In genomic region chr12:109743076-109743910, GRCh38 we compare ENCODE assay signal across 19 cellular contexts. TPM values are rescaled to one million over a fixed set of nuclear protein-coding genes. Genes with fewer than 3 reads are reported as not detected.
DNase-seq lines count a peak whose midpoint lies in the region; ATAC-seq and TF ChIP-seq lines count a peak whose summit lies in the region.
"Had no signal": no experiment of that assay in that cellular context is flagged by ENCODE, and none has a peak within 500 bp of the region (broad histone marks: within the 10 kb centered on the region; RNA-seq: fewer than 3 reads in every experiment).

No MANE protein-coding gene starts in this region.

- no peaks in the 10 kb centered on the region for H3K36me3 Mint-ChIP-seq in activated naive CD4-positive, alpha-beta T cell treated with anti-CD3 and anti-CD28 coated beads for 36 hours (ENCODE audit: low read depth)
- H3K36me3 Mint-ChIP-seq in glutamatergic neuron (ENCODE audit: unreplicated experiment): no peaks in the 10 kb centered on the region
- no peaks in the 10 kb centered on the region for H3K36me3 Mint-ChIP-seq in stimulated activated memory B cell treated with anti-CD40 and anti-IgM and Interleukin-4, amounts not matched to agents 10 μg/mL and 1 μg/mL and 100 μg/mL, for 72 hours
- H3K36me3 Mint-ChIP-seq: CD4-positive, alpha-beta memory T cell had no signal

- H3K4me1 Mint-ChIP-seq in activated naive CD4-positive, alpha-beta T cell treated with anti-CD3 and anti-CD28 coated beads for 36 hours (ENCODE audit: low read depth): no peaks in the 10 kb centered on the region
- peaks cover 25% of the 10 kb centered on the region for H3K4me1 Mint-ChIP-seq in glutamatergic neuron (ENCODE audit: low read depth, unreplicated experiment)
- H3K4me1 Mint-ChIP-seq in stimulated activated memory B cell treated with anti-CD40 and anti-IgM and Interleukin-4, amounts not matched to agents 10 μg/mL and 1 μg/mL and 100 μg/mL, for 72 hours: no peaks in the 10 kb centered on the region
- H3K4me1 Mint-ChIP-seq: CD4-positive, alpha-beta memory T cell had no signal

- H3K27me3 ChIP-seq in right lobe of liver (no peaks in the 10 kb centered on the region), stomach (no peaks in the 10 kb centered on the region)

- TF ChIP-seq EP300 in stomach (IDR thresholded peaks at IDR 0.05): no peak

- H3K4me3 ChIP-seq in right lobe of liver (no peak overlapping the region), stomach (no peak overlapping the region)
- H3K4me3 ChIP-seq: K562 had no signal

- H3K36me3 ChIP-seq in right lobe of liver (no peaks in the 10 kb centered on the region), stomach (no peaks in the 10 kb centered on the region)

- TF ChIP-seq POLR2A in right lobe of liver (IDR thresholded peaks at IDR 0.05) (no peak), stomach (IDR thresholded peaks at IDR 0.05) (no peak)

- no peak overlapping the region for H3K4me3 Mint-ChIP-seq in activated naive CD4-positive, alpha-beta T cell treated with anti-CD3 and anti-CD28 coated beads for 36 hours
- no peak overlapping the region for H3K4me3 Mint-ChIP-seq in glutamatergic neuron (ENCODE audit: unreplicated experiment)
- H3K4me3 Mint-ChIP-seq in stimulated activated memory B cell treated with anti-CD40 and anti-IgM and Interleukin-4, amounts not matched to agents 10 μg/mL and 1 μg/mL and 100 μg/mL, for 72 hours: no peak overlapping the region
- H3K4me3 Mint-ChIP-seq: CD4-positive, alpha-beta memory T cell had no signal

- peak; percentile 3 for DNase-seq in activated naive CD4-positive, alpha-beta T cell treated with anti-CD3 and anti-CD28 coated beads for 36 hours
- no peak for DNase-seq in activated naive CD4-positive, alpha-beta T cell treated with Interleukin-2 at 50 U/mL for 16 hours
- DNase-seq in glutamatergic neuron (peak; percentile 11), right lobe of liver (peak in 2 of 3 donors; percentile 33), stomach (peak; percentile 17), omental fat pad (ENCODE audit: low spot score) (no peak)
- DNase-seq: ACHN; activated CD8-positive, alpha-beta memory T cell treated with anti-CD3 and anti-CD28 coated beads, Interleukin-2, amount 50 U/mL, for 48 hours; CD4-positive, alpha-beta memory T cell; DMS53; effector memory CD4-positive, alpha-beta T cell; NCI-H2081 treated with DMSO at 0.1 percent for 48 hours; NCI-H526; OCI-M1; T1000 had no signal

- intact Hi-C loops in activated naive CD4-positive, alpha-beta T cell treated with anti-CD3 and anti-CD28 coated beads for 36 hours (cut with micrococcal nuclease): no loop called here
- intact Hi-C loops in right lobe of liver (cut with DNase I): no loop called here
- intact Hi-C loops in stomach (cut with DNase I; ENCODE audit: low total_unique reads): no loop called here

- H3K9me3 ChIP-seq in right lobe of liver (no peaks in the 10 kb centered on the region), stomach (no peaks in the 10 kb centered on the region)

- TF ChIP-seq CTCF in glutamatergic neuron (IDR thresholded peaks at IDR 0.05; ENCODE audit: partially characterized antibody, unreplicated experiment): no peak
- no peak for TF ChIP-seq CTCF in right lobe of liver (IDR thresholded peaks at IDR 0.05)
- no peak for TF ChIP-seq CTCF in stomach (IDR thresholded peaks at IDR 0.05)
- no peak for TF ChIP-seq CTCF in omental fat pad (IDR thresholded peaks at IDR 0.05)

- no peaks in the 10 kb centered on the region for H3K9me3 Mint-ChIP-seq in activated naive CD4-positive, alpha-beta T cell treated with anti-CD3 and anti-CD28 coated beads for 36 hours
- peaks cover 3% of the 10 kb centered on the region for H3K9me3 Mint-ChIP-seq in glutamatergic neuron (ENCODE audit: unreplicated experiment)
- no peaks in the 10 kb centered on the region for H3K9me3 Mint-ChIP-seq in stimulated activated memory B cell treated with anti-CD40 and anti-IgM and Interleukin-4, amounts not matched to agents 10 μg/mL and 1 μg/mL and 100 μg/mL, for 72 hours
- H3K9me3 Mint-ChIP-seq: CD4-positive, alpha-beta memory T cell had no signal

- no peaks in the 10 kb centered on the region for H3K27me3 Mint-ChIP-seq in activated naive CD4-positive, alpha-beta T cell treated with anti-CD3 and anti-CD28 coated beads for 36 hours (ENCODE audit: low read depth)
- H3K27me3 Mint-ChIP-seq in glutamatergic neuron (ENCODE audit: unreplicated experiment): peaks cover 5% of the 10 kb centered on the region
- peaks cover 10% of the 10 kb centered on the region for H3K27me3 Mint-ChIP-seq in stimulated activated memory B cell treated with anti-CD40 and anti-IgM and Interleukin-4, amounts not matched to agents 10 μg/mL and 1 μg/mL and 100 μg/mL, for 72 hours

- H3K4me1 ChIP-seq in right lobe of liver: peaks cover 0 to 19% (median 9%) of the 10 kb centered on the region in 4 donors
- H3K4me1 ChIP-seq in stomach: peaks cover 0 to 15% (median 3%) of the 10 kb centered on the region in 4 donors

- CTCF ChIA-PET in activated naive CD4-positive, alpha-beta T cell treated with anti-CD3 and anti-CD28 coated beads for 36 hours (lab: Charles Lee): no interaction called here

- ATAC-seq in right lobe of liver (no peak), GM21737 (IDR thresholded peaks at IDR 0.05; ENCODE audit: unreplicated experiment) (no peak), omental fat pad (ENCODE audit: low FRiP score) (no peak)
- no peak for ATAC-seq in stimulated activated memory B cell treated with anti-CD40 and anti-IgM and Interleukin-4, amounts not matched to agents 10 μg/mL and 1 μg/mL and 100 μg/mL, for 72 hours
- ATAC-seq: K562 had no signal

- no peak overlapping the region for H3K27ac Mint-ChIP-seq in activated naive CD4-positive, alpha-beta T cell treated with anti-CD3 and anti-CD28 coated beads for 36 hours
- H3K27ac Mint-ChIP-seq in glutamatergic neuron (ENCODE audit: unreplicated experiment): no peak overlapping the region
- no peak overlapping the region for H3K27ac Mint-ChIP-seq in stimulated activated memory B cell treated with anti-CD40 and anti-IgM and Interleukin-4, amounts not matched to agents 10 μg/mL and 1 μg/mL and 100 μg/mL, for 72 hours
- H3K27ac Mint-ChIP-seq: CD4-positive, alpha-beta memory T cell had no signal

- WGBS in right lobe of liver (ENCODE audit: insufficient coverage, low coverage, low lambda C conversion rate, missing lambda C conversion rate): 67% methylated on average over 1 of the region's 17 CpGs
- WGBS in stomach, 5 donors: 89 to 95% (median 93%) methylated on average over 8 to 17 of the region's 17 CpGs

- H3K27ac ChIP-seq in right lobe of liver (no peak overlapping the region), stomach (no peak overlapping the region)

RNA-seq across cellular contexts. Expression of gene FAM222A, which starts 29.7 kb away (rescaled TPM):
- under 1 TPM; 0.20 to 0.38 TPM for total RNA-seq in activated naive CD4-positive, alpha-beta T cell treated with anti-CD3 and anti-CD28 coated beads for 36 hours
- total RNA-seq in glutamatergic neuron (ENCODE audit: unreplicated experiment) (18.1 TPM), right lobe of liver (1 to 10 TPM in 5 of 6 experiments, under 1 TPM in 1; 0.34 to 4.3 (median 1.2) TPM), stomach (10 to 100 TPM in 1 of 5 donors, 1 to 10 TPM in 4; 1.7 to 19.7 (median 5.4) TPM), omental fat pad (1 to 10 TPM in 2 of 4 donors, under 1 TPM in 1, not detected in 1; 0.94 to 2.6 (median 2.3) TPM)
- 1 to 10 TPM; 3.1 to 5.4 (median 3.7) TPM for polyA plus RNA-seq in stomach
- total RNA-seq: bronchial epithelial cell had no signal

Comparison
In these comparisons a context has a peak if more than half of its experiments do, and no peak if none do; other contexts are left out.
1. DNase-seq: peak in activated naive CD4-positive, alpha-beta T cell treated with anti-CD3 and anti-CD28 coated beads for 36 hours (single experiment), glutamatergic neuron (single experiment), right lobe of liver (2 of 3) and stomach (single experiment); none in activated naive CD4-positive, alpha-beta T cell treated with Interleukin-2 at 50 U/mL for 16 hours (single experiment) and omental fat pad (single experiment).